In the genomic region with DNA sequence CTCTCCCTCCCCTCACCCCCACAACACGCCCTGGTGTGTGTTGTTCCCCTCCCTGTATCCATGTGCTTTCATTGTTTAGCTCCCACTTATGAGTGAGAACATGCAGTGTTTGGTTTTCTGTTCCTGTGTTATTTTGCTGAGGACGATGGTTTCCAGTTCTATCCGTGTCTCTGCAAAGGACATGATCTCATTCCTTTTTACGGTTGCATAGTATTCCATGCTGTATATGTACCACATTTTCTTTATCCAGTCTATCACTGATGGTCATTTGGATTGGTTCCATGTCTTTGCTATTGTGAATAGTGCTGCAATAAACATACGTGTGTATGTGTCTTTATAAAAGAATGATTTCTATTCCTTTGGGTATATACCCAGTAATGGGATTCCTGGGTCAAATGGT, we compare ENCODE assay signal across 4 cellular contexts. TPM values are rescaled to one million over a fixed set of nuclear protein-coding genes. Genes with fewer than 3 reads are reported as not detected.
"Had no signal": no experiment of that assay in that cellular context is flagged by ENCODE, and none has a peak within 500 bp of the region (broad histone marks: within the 10 kb centered on the region; RNA-seq: fewer than 3 reads in every experiment).

No MANE protein-coding gene starts in this region.

RNA-seq across cellular contexts. Expression of a gene that starts 20.0 kb away (rescaled TPM):
- total RNA-seq: HepG2, HFFc6, HT1080 had no signal
- polyA plus RNA-seq: HepG2, IgD-negative memory B cell had no signal
